ENCODE assay signal across 1 cellular context in genomic region chr3:57784089-57784735, GRCh38.
TF ChIP-seq lines count a peak whose summit lies in the region.

No MANE protein-coding gene starts in this region.

TF ChIP-seq in A549, 52 proteins besides CTCF, POLR2A, EP300 and RAD21 (continued from another document):
- TF ChIP-seq, protein P1, sequence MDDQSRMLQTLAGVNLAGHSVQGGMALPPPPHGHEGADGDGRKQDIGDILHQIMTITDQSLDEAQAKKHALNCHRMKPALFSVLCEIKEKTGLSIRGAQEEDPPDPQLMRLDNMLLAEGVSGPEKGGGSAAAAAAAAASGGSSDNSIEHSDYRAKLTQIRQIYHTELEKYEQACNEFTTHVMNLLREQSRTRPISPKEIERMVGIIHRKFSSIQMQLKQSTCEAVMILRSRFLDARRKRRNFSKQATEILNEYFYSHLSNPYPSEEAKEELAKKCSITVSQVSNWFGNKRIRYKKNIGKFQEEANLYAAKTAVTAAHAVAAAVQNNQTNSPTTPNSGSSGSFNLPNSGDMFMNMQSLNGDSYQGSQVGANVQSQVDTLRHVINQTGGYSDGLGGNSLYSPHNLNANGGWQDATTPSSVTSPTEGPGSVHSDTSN (IDR thresholded peaks at IDR 0.05), result no peak
- TF ChIP-seq HDAC2 (IDR thresholded peaks at IDR 0.05), result no peak
- no peak for TF ChIP-seq CHD2 (IDR thresholded peaks at IDR 0.05; ENCODE audit: low read length, partially characterized antibody)
- TF ChIP-seq, protein P2, sequence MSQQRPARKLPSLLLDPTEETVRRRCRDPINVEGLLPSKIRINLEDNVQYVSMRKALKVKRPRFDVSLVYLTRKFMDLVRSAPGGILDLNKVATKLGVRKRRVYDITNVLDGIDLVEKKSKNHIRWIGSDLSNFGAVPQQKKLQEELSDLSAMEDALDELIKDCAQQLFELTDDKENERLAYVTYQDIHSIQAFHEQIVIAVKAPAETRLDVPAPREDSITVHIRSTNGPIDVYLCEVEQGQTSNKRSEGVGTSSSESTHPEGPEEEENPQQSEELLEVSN (IDR thresholded peaks at IDR 0.05; ENCODE audit: borderline replicate concordance, low read depth), result no peak
- no peak for TF ChIP-seq HEYL (CRISPR knock-in tag; IDR thresholded peaks at IDR 0.05)
- TF ChIP-seq, protein P3, sequence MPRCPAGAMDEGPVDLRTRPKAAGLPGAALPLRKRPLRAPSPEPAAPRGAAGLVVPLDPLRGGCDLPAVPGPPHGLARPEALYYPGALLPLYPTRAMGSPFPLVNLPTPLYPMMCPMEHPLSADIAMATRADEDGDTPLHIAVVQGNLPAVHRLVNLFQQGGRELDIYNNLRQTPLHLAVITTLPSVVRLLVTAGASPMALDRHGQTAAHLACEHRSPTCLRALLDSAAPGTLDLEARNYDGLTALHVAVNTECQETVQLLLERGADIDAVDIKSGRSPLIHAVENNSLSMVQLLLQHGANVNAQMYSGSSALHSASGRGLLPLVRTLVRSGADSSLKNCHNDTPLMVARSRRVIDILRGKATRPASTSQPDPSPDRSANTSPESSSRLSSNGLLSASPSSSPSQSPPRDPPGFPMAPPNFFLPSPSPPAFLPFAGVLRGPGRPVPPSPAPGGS (IDR thresholded peaks at IDR 0.05), result no peak
- no peak for TF ChIP-seq MAZ (IDR thresholded peaks at IDR 0.05; ENCODE audit: borderline replicate concordance, low read depth, low read length)
- TF ChIP-seq RNF2 (IDR thresholded peaks at IDR 0.05; ENCODE audit: borderline replicate concordance, low read depth), result no peak
- TF ChIP-seq TP53 (CRISPR knock-in tag; IDR thresholded peaks at IDR 0.05), result no peak
- no peak for TF ChIP-seq ELK1 (IDR thresholded peaks at IDR 0.05; ENCODE audit: low read depth, low read length)
- no peak for TF ChIP-seq KDM5A (IDR thresholded peaks at IDR 0.05)
